In the genomic region with DNA sequence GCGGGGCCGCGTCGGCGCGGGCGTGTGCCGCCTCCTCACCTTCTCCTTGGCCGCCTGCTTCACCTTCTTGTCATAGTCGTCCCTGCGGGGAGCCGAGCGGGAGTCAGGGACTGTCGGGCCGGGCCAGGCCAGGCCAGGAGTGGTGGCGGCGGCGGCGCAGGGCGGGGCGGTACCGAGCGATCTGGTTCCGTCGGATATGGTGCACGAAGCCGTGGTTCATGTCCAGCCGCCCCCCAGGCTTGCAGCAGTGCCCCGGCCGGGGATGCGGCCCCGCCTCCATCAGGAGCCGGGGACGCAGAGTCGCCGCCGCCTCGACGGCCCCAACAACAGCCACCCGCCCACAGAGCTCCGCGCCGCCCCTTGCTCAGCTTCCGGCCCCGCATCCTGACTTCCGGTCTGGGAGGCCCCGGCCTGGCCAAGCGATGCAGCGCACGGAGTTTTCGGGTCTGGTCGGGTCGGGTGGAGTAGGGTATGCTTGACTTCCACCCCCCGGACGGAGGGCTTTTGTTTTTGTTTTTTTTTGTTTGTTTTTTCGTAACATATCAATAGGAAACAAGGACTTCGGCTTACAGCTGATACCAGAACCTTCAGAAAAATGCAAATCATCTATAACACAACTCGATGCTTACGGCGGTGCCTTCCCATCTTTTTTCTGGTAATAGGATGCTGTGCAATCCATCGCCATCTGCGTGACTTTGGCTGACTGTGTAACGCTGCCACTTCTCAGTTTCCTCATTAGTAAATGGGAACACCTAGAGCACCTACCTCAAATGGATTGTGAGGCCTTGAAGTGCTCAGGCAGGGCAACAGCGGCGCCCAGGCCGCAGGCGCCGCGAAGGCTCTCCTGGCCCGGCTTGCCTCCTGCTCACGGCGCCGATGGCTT, we compare ENCODE assay signal across 8 cellular contexts. TPM values are rescaled to one million over a fixed set of nuclear protein-coding genes. Genes with fewer than 3 reads are reported as not detected.
DNase-seq lines count a peak whose midpoint lies in the region; ATAC-seq and TF ChIP-seq lines count a peak whose summit lies in the region.

Gene C2orf68, minus strand, starts transcription at position 362 of the 883 bp plus-strand sequence. Its CDS starts 82 bp downstream, at position 280.

- POLR2A ChIA-PET in RWPE1 (lab: Yijun Ruan, JAX; ENCODE audit: low non-redundant PET): interaction anchor here (0.6 to 0.8 kb wide), 3 partner anchors 9 to 524 kb away, joined by 3 to 5 read pairs (median 3); partner anchors contain the start of genes TMEM150A and VAMP8

- CTCF ChIA-PET in RWPE1 (lab: Yijun Ruan, JAX): interaction anchor here (0.6 kb wide), 1 partner anchor 591 kb away, joined by 3 read pairs; no protein-coding TSS in a partner anchor

- peaks cover 3% of the 10 kb centered on the region for H3K4me1 Mint-ChIP-seq in activated T-helper 17 cell treated with anti-CD3 and anti-CD28 coated beads, Interleukin-2, amount 50 U/mL, for 72 hours
- H3K4me1 Mint-ChIP-seq in natural killer cell: peaks cover 18 to 23% of the 10 kb centered on the region in 2 donors

- peak within 1 kb of the TSS; percentile 98 for H3K4me3 Mint-ChIP-seq in activated T-helper 17 cell treated with anti-CD3 and anti-CD28 coated beads, Interleukin-2, amount 50 U/mL, for 72 hours
- H3K4me3 Mint-ChIP-seq in natural killer cell: peak within 1 kb of the TSS; percentile 98

- no peak for TF ChIP-seq CTCF in RWPE1 (conservative IDR thresholded peaks at IDR 0.05; ENCODE audit: low read depth)
- no peak for TF ChIP-seq CTCF in fibroblast of mammary gland (conservative IDR thresholded peaks at IDR 0.05; ENCODE audit: control insufficient read depth, insufficient read depth, low read depth, low read length)
- no peak for TF ChIP-seq CTCF in natural killer cell (IDR thresholded peaks at IDR 0.05)

- H3K4me3 ChIP-seq in fibroblast of mammary gland (ENCODE audit: control insufficient read depth, low read depth, low read length): peak within 1 kb of the TSS; percentile 67

- peak within 1 kb of the TSS; percentile 85 for H3K27ac ChIP-seq in RWPE1

- DNase-seq in Daoy (ENCODE audit: low read depth) (peak; percentile 84), KG1 (lab: John Stamatoyannopoulos, UW) (peak; percentile 87), RWPE1 (ENCODE audit: low spot score) (peak; percentile 88), fibroblast of mammary gland (ENCODE audit: low read depth) (peak; percentile 78), natural killer cell (peak; percentile 81)
- DNase-seq in stimulated activated naive CD4-positive, alpha-beta T cell treated with Interleukin-2 at 50 U/mL for 16 hours (lab: John Stamatoyannopoulos, UW): peak; percentile 87

- peak; percentile 77 for ATAC-seq in GM21723 (IDR thresholded peaks at IDR 0.05; ENCODE audit: unreplicated experiment)
- ATAC-seq in activated T-helper 17 cell treated with anti-CD3 and anti-CD28 coated beads, Interleukin-2, amount 50 U/mL, for 72 hours (replicated peaks): peak; percentile 82
- ATAC-seq in natural killer cell: peak; percentile 73 to 82 (median 75)

- no peaks in the 10 kb centered on the region for H3K9me3 Mint-ChIP-seq in activated T-helper 17 cell treated with anti-CD3 and anti-CD28 coated beads, Interleukin-2, amount 50 U/mL, for 72 hours
- no peaks in the 10 kb centered on the region for H3K9me3 Mint-ChIP-seq in natural killer cell

- intact Hi-C loops in natural killer cell (cut with micrococcal nuclease): loop anchor here (1.0 kb wide), 2 partner anchors 10 to 51 kb away; partner anchors contain the start of genes GGCX and TMEM150A

- H3K27ac Mint-ChIP-seq in activated T-helper 17 cell treated with anti-CD3 and anti-CD28 coated beads, Interleukin-2, amount 50 U/mL, for 72 hours: peak within 1 kb of the TSS; percentile 98
- peak within 1 kb of the TSS; percentile 82 to 93 for H3K27ac Mint-ChIP-seq in natural killer cell

- peaks cover 38% of the 10 kb centered on the region for H3K36me3 Mint-ChIP-seq in activated T-helper 17 cell treated with anti-CD3 and anti-CD28 coated beads, Interleukin-2, amount 50 U/mL, for 72 hours (ENCODE audit: low read depth)
- H3K36me3 Mint-ChIP-seq in natural killer cell: peaks cover 5% of the 10 kb centered on the region

- H3K27me3 Mint-ChIP-seq in activated T-helper 17 cell treated with anti-CD3 and anti-CD28 coated beads, Interleukin-2, amount 50 U/mL, for 72 hours: no peaks in the 10 kb centered on the region
- no peaks in the 10 kb centered on the region for H3K27me3 Mint-ChIP-seq in natural killer cell (ENCODE audit: low read depth in 2 of 2)

RNA-seq across cellular contexts. Expression of gene C2orf68, which starts in this region (rescaled TPM):
- 9.4 and 20.0 TPM in 2 replicates for total RNA-seq in Daoy (2014; rRNA removed; shearing (Covaris generic))
- 10 to 100 TPM; 21.6 to 32.5 TPM for total RNA-seq in activated T-helper 17 cell treated with anti-CD3 and anti-CD28 coated beads, Interleukin-2, amount 50 U/mL, for 72 hours
- total RNA-seq in natural killer cell: 10 to 100 TPM; 36.4 to 60.8 (median 48.4) TPM

Comparison
In these comparisons a context has a peak if more than half of its experiments do, and no peak if none do; other contexts are left out.
1. Peak in every context shown above with its lines: DNase-seq, ATAC-seq, H3K4me3 ChIP-seq and H3K27ac ChIP-seq.